ENCODE assay signal across 8 cellular contexts in the genomic region with DNA sequence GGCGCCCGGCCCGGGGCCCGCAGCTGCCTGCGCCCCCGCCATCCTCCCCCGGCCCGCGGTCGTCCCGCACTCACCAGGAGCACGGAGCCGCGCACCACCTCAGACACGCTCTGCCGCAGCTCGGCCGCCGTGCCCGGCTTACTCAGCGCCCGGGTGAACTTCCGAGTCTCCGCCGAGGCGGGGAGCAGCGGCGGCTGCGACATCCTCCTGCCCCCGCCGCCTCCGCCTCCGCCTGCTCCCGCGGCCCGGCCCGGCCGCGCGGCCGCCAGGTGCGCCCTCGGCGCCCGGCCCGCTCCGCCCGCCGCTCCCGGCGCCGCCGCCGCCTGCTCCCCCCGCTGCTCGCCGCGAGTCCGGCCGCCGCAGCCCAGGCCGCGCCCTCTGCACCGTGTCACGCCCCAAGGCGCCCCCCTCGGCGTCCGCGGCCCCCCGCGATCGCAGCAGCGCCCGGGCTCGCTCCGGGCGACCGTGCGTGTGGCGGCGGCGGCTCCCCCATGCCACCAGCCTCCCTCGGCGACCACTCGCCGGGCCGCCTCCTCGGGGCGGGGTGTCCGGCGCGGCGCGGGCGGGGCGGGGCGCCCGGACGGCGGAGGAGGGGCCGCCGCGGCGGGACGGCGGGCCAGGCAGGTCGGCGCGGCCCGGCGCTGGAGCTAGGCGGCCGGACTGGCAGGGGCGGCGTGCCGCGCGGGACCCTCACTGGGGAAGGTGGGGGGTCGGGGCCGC.
DNase-seq lines count a peak whose midpoint lies in the region; ATAC-seq, FAIRE-seq and TF ChIP-seq lines count a peak whose summit lies in the region.

No MANE protein-coding gene starts in this region.

- H3K27ac ChIP-seq in HUES48 (ENCODE audit: low read depth, low read length) = no peak overlapping the region
- peak overlapping the region; percentile 72 for H3K27ac ChIP-seq in K562 (ENCODE audit: extremely low read depth, low read depth, low read length)
- no peak overlapping the region for H3K27ac ChIP-seq in iPS-20b (ENCODE audit: low read length)
- H3K27ac ChIP-seq in skin epidermis = peak overlapping the region; percentile 84 to 97 (median 94)

- WGBS in K562 (ENCODE audit: insufficient coverage, low coverage, missing lambda C conversion rate) = no CpG with 5 or more reads among the region's 121 CpGs

- H3K9me3 ChIP-seq in HUES48 (ENCODE audit: control insufficient read depth, insufficient read depth, low read length) (no peaks in the 10 kb centered on the region), K562 (replicated peaks; ENCODE audit: control insufficient read depth, insufficient read depth, low read depth, low read length) (no peaks in the 10 kb centered on the region), iPS-20b (ENCODE audit: insufficient read depth, low read depth, low read length) (no peaks in the 10 kb centered on the region)

- BruUV-seq in K562 (replicated peaks; lab: Mats Ljungman, UMichigan) = no TSS peak

- no peak for FAIRE-seq in K562 (lab: Jason Lieb, UNC)

- no peaks in the 10 kb centered on the region for H3K9me1 ChIP-seq in K562 (ENCODE audit: control insufficient read depth, insufficient read depth, low read length)

- H3K36me3 ChIP-seq in HUES48 (ENCODE audit: control insufficient read depth, insufficient read depth, low read length) (no peaks in the 10 kb centered on the region), K562 (ENCODE audit: control insufficient read depth, insufficient read depth, low read length) (peaks cover 4% of the 10 kb centered on the region; the same call in 1 of the 3 replicates), iPS-20b (ENCODE audit: insufficient read depth, low read depth, low read length) (no peaks in the 10 kb centered on the region)

- no peak for TF ChIP-seq POLR2A in K562 (conservative IDR thresholded peaks at IDR 0.05)

- peaks cover 47% of the 10 kb centered on the region for H3K79me2 ChIP-seq in K562 (ENCODE audit: control insufficient read depth, insufficient read depth, low read length)

- H3K27me3 ChIP-seq in HUES48 (ENCODE audit: control insufficient read depth, insufficient read depth, low read length) = peaks cover 27% of the 10 kb centered on the region
- no peaks in the 10 kb centered on the region for H3K27me3 ChIP-seq in K562 (ENCODE audit: control insufficient read depth in 2 of 2, insufficient read depth in 2 of 2, low read length in 2 of 2)
- peaks cover 57% of the 10 kb centered on the region for H3K27me3 ChIP-seq in iPS-20b (ENCODE audit: insufficient read depth, low read length)

- H3K4me3 ChIP-seq in HUES48 (ENCODE audit: low read depth, low read length) = peak overlapping the region; percentile 75
- H3K4me3 ChIP-seq in K562 = peak overlapping the region; percentile 80
- H3K4me3 ChIP-seq in iPS-20b (ENCODE audit: low read length) = peak overlapping the region; percentile 80; the same call in 1 of the 2 replicates
- H3K4me3 ChIP-seq in skin epidermis = peak overlapping the region; percentile 67 to 89 (median 72)

- H2AFZ ChIP-seq in K562 (ENCODE audit: low read depth, low read length) = peak overlapping the region; percentile 97

- peaks cover 5% of the 10 kb centered on the region; the same call in 1 of the 2 replicates for H4K20me1 ChIP-seq in K562 (replicated peaks; ENCODE audit: control insufficient read depth, insufficient read depth, low read length)

- ATAC-seq in GM21390 (IDR thresholded peaks at IDR 0.05; ENCODE audit: unreplicated experiment) (peak; percentile 43), K562 (peak; percentile 44)

- intact Hi-C loops in K562 (cut with micrococcal nuclease) = loop anchor here (5.0 to 10.0 kb wide), 2 partner anchors 34 to 92 kb away; no protein-coding TSS in a partner anchor

- DNase-seq in DMS153 (lab: John Stamatoyannopoulos, UW) = peak; percentile 11
- DNase-seq in T-helper 22 cell (ENCODE audit: low read depth) = peak; percentile 63
- DNase-seq in K562 (ENCODE audit: extremely low read depth in 1 of 4, low spot score in 3 of 4) = peak; percentile 58 to 80 (median 75)
- DNase-seq in inferior parietal cortex (ENCODE audit: extremely low spot score) = no peak

- POLR2A ChIA-PET in K562 (lab: Yijun Ruan, JAX) = interaction anchor here (0.8 kb wide), 1 partner anchor 66 kb away, joined by 3 read pairs; no protein-coding TSS in a partner anchor

- no peak overlapping the region for H3K9ac ChIP-seq in HUES48 (ENCODE audit: low read depth, low read length)
- H3K9ac ChIP-seq in K562 (ENCODE audit: insufficient read depth in 1 of 2, low read depth in 2 of 2, low read length in 2 of 2) = peak overlapping the region; percentile 68 to 93; a peak in 3 of 4 replicates
- H3K9ac ChIP-seq in iPS-20b (ENCODE audit: low read depth, low read length) = no peak overlapping the region

- CTCF ChIA-PET in K562 (lab: Yijun Ruan, JAX; ENCODE audit: low intra/inter-chr PET ratio) = no interaction called here

- TF ChIP-seq RAD21 in K562 (CRISPR knock-in tag; conservative IDR thresholded peaks at IDR 0.05 in 1 of 2, IDR thresholded peaks at IDR 0.05 in 1 of 2) = no peak

- H3K4me2 ChIP-seq in K562 (ENCODE audit: insufficient read depth, low read length) = peak overlapping the region; percentile 95; the same call in 1 of the 2 replicates

- H3K4me1 ChIP-seq in HUES48 (ENCODE audit: control insufficient read depth, insufficient read depth, low read length) (peaks cover 5% of the 10 kb centered on the region), K562 (replicated peaks in 1 of 2; ENCODE audit: control insufficient read depth in 2 of 2, insufficient read depth in 2 of 2, low read length in 2 of 2) (peaks cover 22 to 25% of the 10 kb centered on the region in 2 experiments; a peak in 4 of 5 replicates), iPS-20b (ENCODE audit: insufficient read depth, low read length) (no peaks in the 10 kb centered on the region)

- in situ Hi-C loops in K562 (cut with MboI) = no loop called here

- TF ChIP-seq EP300 in K562 (IDR thresholded peaks at IDR 0.05; ENCODE audit: low read length) = no peak

- TF ChIP-seq CTCF in K562 (IDR thresholded peaks at IDR 0.05 in 2 of 3, conservative IDR thresholded peaks at IDR 0.05 in 1 of 3; ENCODE audit: insufficient read depth in 2 of 3, low read depth in 1 of 3, low read length in 3 of 3) = peak in 1 of 3 experiments; percentile 15; a peak in 1 of 6 replicates

TF ChIP-seq in K562, 482 proteins besides CTCF, POLR2A, EP300 and RAD21 (continues in another document):
- TF ChIP-seq, protein P1, sequence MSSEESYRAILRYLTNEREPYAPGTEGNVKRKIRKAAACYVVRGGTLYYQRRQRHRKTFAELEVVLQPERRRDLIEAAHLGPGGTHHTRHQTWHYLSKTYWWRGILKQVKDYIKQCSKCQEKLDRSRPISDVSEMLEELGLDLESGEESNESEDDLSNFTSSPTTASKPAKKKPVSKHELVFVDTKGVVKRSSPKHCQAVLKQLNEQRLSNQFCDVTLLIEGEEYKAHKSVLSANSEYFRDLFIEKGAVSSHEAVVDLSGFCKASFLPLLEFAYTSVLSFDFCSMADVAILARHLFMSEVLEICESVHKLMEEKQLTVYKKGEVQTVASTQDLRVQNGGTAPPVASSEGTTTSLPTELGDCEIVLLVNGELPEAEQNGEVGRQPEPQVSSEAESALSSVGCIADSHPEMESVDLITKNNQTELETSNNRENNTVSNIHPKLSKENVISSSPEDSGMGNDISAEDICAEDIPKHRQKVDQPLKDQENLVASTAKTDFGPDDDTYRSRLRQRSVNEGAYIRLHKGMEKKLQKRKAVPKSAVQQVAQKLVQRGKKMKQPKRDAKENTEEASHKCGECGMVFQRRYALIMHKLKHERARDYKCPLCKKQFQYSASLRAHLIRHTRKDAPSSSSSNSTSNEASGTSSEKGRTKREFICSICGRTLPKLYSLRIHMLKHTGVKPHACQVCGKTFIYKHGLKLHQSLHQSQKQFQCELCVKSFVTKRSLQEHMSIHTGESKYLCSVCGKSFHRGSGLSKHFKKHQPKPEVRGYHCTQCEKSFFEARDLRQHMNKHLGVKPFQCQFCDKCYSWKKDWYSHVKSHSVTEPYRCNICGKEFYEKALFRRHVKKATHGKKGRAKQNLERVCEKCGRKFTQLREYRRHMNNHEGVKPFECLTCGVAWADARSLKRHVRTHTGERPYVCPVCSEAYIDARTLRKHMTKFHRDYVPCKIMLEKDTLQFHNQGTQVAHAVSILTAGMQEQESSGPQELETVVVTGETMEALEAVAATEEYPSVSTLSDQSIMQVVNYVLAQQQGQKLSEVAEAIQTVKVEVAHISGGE (CRISPR knock-in tag; IDR thresholded peaks at IDR 0.05) = peak in 1 of 3 experiments; percentile 39; a peak in 1 of 6 replicates
- peak; percentile 23 for TF ChIP-seq CCNT2 (IDR thresholded peaks at IDR 0.05; ENCODE audit: borderline replicate concordance, extremely low read depth, insufficient read length, low read depth, low read length)
- TF ChIP-seq POLR2G (IDR thresholded peaks at IDR 0.05; ENCODE audit: low read depth, low read length) = peak; percentile 53; the same call in 1 of the 2 replicates
- 0 out of 2 replicates have a peak, but pooled peaks have one; percentile 44 for TF ChIP-seq SIN3B (IDR thresholded peaks at IDR 0.05; ENCODE audit: low read depth)
- TF ChIP-seq, protein P2, sequence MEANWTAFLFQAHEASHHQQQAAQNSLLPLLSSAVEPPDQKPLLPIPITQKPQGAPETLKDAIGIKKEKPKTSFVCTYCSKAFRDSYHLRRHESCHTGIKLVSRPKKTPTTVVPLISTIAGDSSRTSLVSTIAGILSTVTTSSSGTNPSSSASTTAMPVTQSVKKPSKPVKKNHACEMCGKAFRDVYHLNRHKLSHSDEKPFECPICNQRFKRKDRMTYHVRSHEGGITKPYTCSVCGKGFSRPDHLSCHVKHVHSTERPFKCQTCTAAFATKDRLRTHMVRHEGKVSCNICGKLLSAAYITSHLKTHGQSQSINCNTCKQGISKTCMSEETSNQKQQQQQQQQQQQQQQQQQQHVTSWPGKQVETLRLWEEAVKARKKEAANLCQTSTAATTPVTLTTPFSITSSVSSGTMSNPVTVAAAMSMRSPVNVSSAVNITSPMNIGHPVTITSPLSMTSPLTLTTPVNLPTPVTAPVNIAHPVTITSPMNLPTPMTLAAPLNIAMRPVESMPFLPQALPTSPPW (CRISPR knock-in tag; IDR thresholded peaks at IDR 0.05) = peak; percentile 83
- TF ChIP-seq ZBTB7A (IDR thresholded peaks at IDR 0.05; ENCODE audit: borderline replicate concordance, control insufficient read depth, low read depth, low read length) = peak; percentile 14; the same call in 1 of the 2 replicates
- peak; percentile 63 for TF ChIP-seq EGR1 (conservative IDR thresholded peaks at IDR 0.05)
- no peak for TF ChIP-seq POLR2AphosphoS5 (IDR thresholded peaks at IDR 0.05; ENCODE audit: control insufficient read depth, insufficient read depth, low read depth, low read length)
- peak; percentile 49 for TF ChIP-seq HMGN3 (IDR thresholded peaks at IDR 0.05; ENCODE audit: borderline replicate concordance, extremely low read depth, insufficient read length, low read depth, low read length)
- no peak for TF ChIP-seq NR2F6 (CRISPR knock-in tag; IDR thresholded peaks at IDR 0.05)
- TF ChIP-seq CTBP1 (IDR thresholded peaks at IDR 0.05; ENCODE audit: borderline replicate concordance) = peak; percentile 20; the same call in 1 of the 2 replicates
- no peak for TF ChIP-seq TEAD4 (IDR thresholded peaks at IDR 0.05; ENCODE audit: low read length)
- TF ChIP-seq TEAD4 (CRISPR knock-in tag; IDR thresholded peaks at IDR 0.05; ENCODE audit: borderline replicate concordance) = no peak

Comparison
In these comparisons a context has a peak if more than half of its experiments do, and no peak if none do; other contexts are left out.
1. H3K27ac ChIP-seq: peak in K562 (single experiment) and skin epidermis (21 of 21); none in HUES48 (single experiment) and iPS-20b (single experiment).
2. H3K9ac ChIP-seq: peak in K562 (2 of 2); none in HUES48 (single experiment) and iPS-20b (single experiment).
3. Peak in every context shown above with its lines, with median percentiles within 50 percentile points of each other: H3K4me3 ChIP-seq.